Comparison of ENCODE assay signal across 8 cellular contexts in the genomic region with DNA sequence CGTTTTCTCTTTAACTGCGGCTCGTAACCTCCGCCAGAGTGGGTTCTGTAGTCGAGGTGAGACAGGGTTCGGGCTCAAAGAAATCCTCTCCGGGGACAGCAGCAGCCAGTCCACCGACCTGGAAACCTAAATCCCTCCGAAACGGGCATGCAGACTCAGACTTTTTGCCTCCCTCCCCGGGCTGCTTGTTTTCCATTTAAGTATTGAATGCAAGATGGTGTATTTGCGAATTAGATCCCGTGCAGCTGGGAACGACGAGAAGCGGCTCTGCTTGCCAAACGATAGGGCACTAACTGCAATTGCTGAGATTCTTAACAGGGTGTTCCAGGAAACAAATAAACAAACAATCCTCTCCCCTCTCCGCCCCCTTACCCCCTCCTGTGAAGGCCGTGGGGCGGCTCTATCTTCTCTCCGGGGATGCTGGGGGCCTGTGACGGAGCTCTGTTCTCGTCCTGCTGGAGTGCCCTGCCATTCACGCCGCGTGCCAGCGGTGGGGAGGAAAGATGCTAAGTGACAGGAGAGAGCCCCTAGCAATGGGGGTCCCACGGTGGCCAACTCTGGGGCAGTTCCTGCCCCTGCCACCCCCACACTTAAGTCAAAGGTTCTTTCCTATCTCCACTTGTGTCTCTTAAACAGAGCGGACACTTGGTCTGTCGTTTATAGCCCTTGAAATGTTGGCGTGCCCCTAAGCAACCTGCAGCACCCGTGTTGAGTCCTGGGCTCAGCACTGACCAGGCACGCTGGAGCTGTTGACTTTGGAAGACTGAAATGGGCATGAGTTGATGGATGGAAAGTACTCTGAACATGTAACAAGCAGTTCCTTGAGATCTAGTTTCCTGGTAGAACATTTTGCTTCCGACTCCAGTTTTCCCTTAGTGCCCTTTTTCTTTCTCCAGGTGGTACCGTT. TPM values are rescaled to one million over a fixed set of nuclear protein-coding genes. Genes with fewer than 3 reads are reported as not detected.
DNase-seq lines count a peak whose midpoint lies in the region; ATAC-seq, FAIRE-seq and TF ChIP-seq lines count a peak whose summit lies in the region.

No MANE protein-coding gene starts in this region.

- FAIRE-seq in keratinocyte (lab: Jason Lieb, UNC) (no peak), small intestine (lab: Jason Lieb, UNC) (no peak)

- H3K9me3 ChIP-seq in body of pancreas (no peaks in the 10 kb centered on the region), keratinocyte (ENCODE audit: control insufficient read depth, low read depth, low read length) (no peaks in the 10 kb centered on the region), small intestine (ENCODE audit: control insufficient read depth, low read depth) (no peaks in the 10 kb centered on the region)

- H3K9me3 Mint-ChIP-seq in stimulated activated naive CD8-positive, alpha-beta T cell treated with anti-CD3 and anti-CD28 coated beads, Interleukin-15, amount 100 ng/mL, for 72 hours: no peaks in the 10 kb centered on the region

- peak overlapping the region; percentile 95 for H3K4me2 ChIP-seq in KMS-11
- peak overlapping the region; percentile 97 for H3K4me2 ChIP-seq in keratinocyte (ENCODE audit: control insufficient read depth, extremely low read depth, insufficient read depth, low read depth, low read length)

- TF ChIP-seq CTCF in KMS-11 (conservative IDR thresholded peaks at IDR 0.05; ENCODE audit: low read depth, low read length): no peak
- no peak for TF ChIP-seq CTCF in body of pancreas (IDR thresholded peaks at IDR 0.05)
- TF ChIP-seq CTCF in keratinocyte (optimal IDR thresholded peaks at IDR 0.05 in 1 of 3, IDR thresholded peaks at IDR 0.05 in 1 of 3, conservative IDR thresholded peaks at IDR 0.05 in 1 of 3; ENCODE audit: extremely low read depth in 1 of 3, insufficient read depth in 2 of 3, low read length in 3 of 3): no peak

- peaks cover 96% of the 10 kb centered on the region for H3K27me3 Mint-ChIP-seq in stimulated activated naive CD8-positive, alpha-beta T cell treated with anti-CD3 and anti-CD28 coated beads, Interleukin-15, amount 100 ng/mL, for 72 hours

- WGBS in body of pancreas, 2 donors: 10 to 11% methylated on average over 34 to 35 of the region's 35 CpGs
- WGBS in small intestine, 3 donors: 2 to 5% (median 5%) methylated on average over 35 of the region's 35 CpGs

- no peak for TF ChIP-seq POLR2A in body of pancreas (IDR thresholded peaks at IDR 0.05)

- DNase-seq in DMS53 (lab: John Stamatoyannopoulos, UW) (peak; percentile 71), body of pancreas (peak; percentile 52 to 57 (median 54)), keratinocyte (ENCODE audit: low read depth, low spot score) (no peak), small intestine (no peak)
- peak in 1 of 2 donors; percentile 10 for DNase-seq in stimulated activated naive CD8-positive, alpha-beta T cell treated with anti-CD3 and anti-CD28 coated beads, Interleukin-15, amount 100 ng/mL, for 72 hours
- DNase-seq in stimulated activated CD4-positive, alpha-beta T cell treated with anti-CD3 and anti-CD28 coated beads, Interleukin-4, amount 100 ng/mL, for 1 hour: no peak

- H3K27me3 ChIP-seq in KMS-11 (ENCODE audit: insufficient read depth, low read depth) (no peaks in the 10 kb centered on the region), body of pancreas (no peaks in the 10 kb centered on the region), keratinocyte (ENCODE audit: control insufficient read depth, extremely low read depth, insufficient read depth, low read length) (no peaks in the 10 kb centered on the region), small intestine (ENCODE audit: control insufficient read depth in 2 of 2, insufficient read depth in 2 of 2, low read length in 2 of 2) (peaks cover 0 to 8% of the 10 kb centered on the region in 2 donors)

- peaks cover 46% of the 10 kb centered on the region for H3K4me1 Mint-ChIP-seq in stimulated activated naive CD8-positive, alpha-beta T cell treated with anti-CD3 and anti-CD28 coated beads, Interleukin-15, amount 100 ng/mL, for 72 hours

- H3K27ac ChIP-seq in KMS-11: peak overlapping the region; percentile 65
- H3K27ac ChIP-seq in body of pancreas: peak overlapping the region; percentile 87 to 95 (median 92)
- peak overlapping the region; percentile 85 for H3K27ac ChIP-seq in keratinocyte (ENCODE audit: control insufficient read depth, insufficient read depth, low read length)
- peak overlapping the region in 1 of 2 donors; percentile 88 for H3K27ac ChIP-seq in small intestine (ENCODE audit: low read depth in 1 of 2, low read length in 1 of 2)

- H3K9me1 ChIP-seq in keratinocyte (ENCODE audit: control insufficient read depth, extremely low read depth, insufficient read depth, low read length): no peaks in the 10 kb centered on the region

- H3K9ac ChIP-seq in KMS-11 (peak overlapping the region; percentile 67), keratinocyte (ENCODE audit: control insufficient read depth, extremely low read depth, insufficient read depth, low read length) (peak overlapping the region; percentile 77)

- H3K4me3 ChIP-seq in KMS-11 (IDR thresholded peaks at IDR 0.05; ENCODE audit: insufficient read depth, low read depth, low read length) (peak overlapping the region; percentile 77), body of pancreas (peak overlapping the region in 1 of 2 donors; percentile 3), keratinocyte (ENCODE audit: control insufficient read depth in 2 of 3, extremely low read depth in 1 of 3, insufficient read depth in 2 of 3, low read depth in 1 of 3, low read length in 3 of 3) (peak overlapping the region; percentile 42 to 85 (median 74)), small intestine (ENCODE audit: low read depth in 1 of 2, low read length in 2 of 2) (peak overlapping the region in 1 of 2 donors; percentile 67)

- H3K79me2 ChIP-seq in KMS-11 (ENCODE audit: insufficient read depth, low read depth): peaks cover 8% of the 10 kb centered on the region; the same call in 1 of the 2 replicates
- peaks cover 28% of the 10 kb centered on the region for H3K79me2 ChIP-seq in keratinocyte (ENCODE audit: control insufficient read depth, insufficient read depth, low read length)

- dilution Hi-C loops in keratinocyte (cut with MboI; ENCODE audit: extremely low pct_ligation_motif_present, low sequenced_read_pairs): no loop called here

- peak overlapping the region; percentile 66 for H2AFZ ChIP-seq in KMS-11 (ENCODE audit: low read depth)
- peak overlapping the region; percentile 83 for H2AFZ ChIP-seq in keratinocyte (ENCODE audit: control insufficient read depth, low read length)

- H3K36me3 ChIP-seq in KMS-11 (ENCODE audit: insufficient read depth) (no peaks in the 10 kb centered on the region), body of pancreas (replicated peaks in 1 of 2; ENCODE audit: insufficient read depth in 1 of 2, low read depth in 2 of 2) (no peaks in the 10 kb centered on the region), keratinocyte (ENCODE audit: control insufficient read depth in 2 of 2, extremely low read depth in 1 of 2, insufficient read depth in 2 of 2, low read length in 2 of 2) (peaks cover 0 to 3% of the 10 kb centered on the region in 2 experiments), small intestine (ENCODE audit: control insufficient read depth in 2 of 2, insufficient read depth in 2 of 2, low read length in 2 of 2) (no peaks in the 10 kb centered on the region)

- H4K20me1 ChIP-seq in KMS-11 (ENCODE audit: insufficient read depth): no peaks in the 10 kb centered on the region
- no peaks in the 10 kb centered on the region for H4K20me1 ChIP-seq in keratinocyte (ENCODE audit: control insufficient read depth, extremely low read depth, insufficient read depth, low read length)

- H3K4me3 Mint-ChIP-seq in stimulated activated naive CD8-positive, alpha-beta T cell treated with anti-CD3 and anti-CD28 coated beads, Interleukin-15, amount 100 ng/mL, for 72 hours: peak overlapping the region; percentile 81 to 92

- H3K4me1 ChIP-seq in KMS-11 (ENCODE audit: low read depth, poor library complexity, severe bottlenecking): peaks cover 12% of the 10 kb centered on the region
- H3K4me1 ChIP-seq in body of pancreas: peaks cover 26% of the 10 kb centered on the region
- peaks cover 25% of the 10 kb centered on the region for H3K4me1 ChIP-seq in keratinocyte (ENCODE audit: control insufficient read depth, extremely low read depth, insufficient read depth, low read length)
- H3K4me1 ChIP-seq in small intestine (ENCODE audit: control insufficient read depth in 2 of 2, insufficient read depth in 1 of 2, low read depth in 1 of 2, low read length in 1 of 2): peaks cover 2 to 5% of the 10 kb centered on the region in 2 donors

- ATAC-seq in body of pancreas (peak; percentile 3), HG03097 (IDR thresholded peaks at IDR 0.05; ENCODE audit: low FRiP score, unreplicated experiment) (no peak)
- no peak for ATAC-seq in stimulated activated naive CD8-positive, alpha-beta T cell treated with anti-CD3 and anti-CD28 coated beads, Interleukin-15, amount 100 ng/mL, for 72 hours

- intact Hi-C loops in body of pancreas (cut with DNase I): no loop called here

- H3K27ac Mint-ChIP-seq in stimulated activated naive CD8-positive, alpha-beta T cell treated with anti-CD3 and anti-CD28 coated beads, Interleukin-15, amount 100 ng/mL, for 72 hours: peak overlapping the region in 1 of 2 donors; percentile 48

RNA-seq across cellular contexts. Expression of a gene that starts 1.3 kb away (rescaled TPM):
- total RNA-seq in body of pancreas: 10 to 100 TPM; 14.5 to 39.2 TPM
- polyA plus RNA-seq in keratinocyte (13.8 to 49.7 TPM (median 28.7 TPM) in 3 replicates), small intestine (1 to 10 TPM in 2 of 3 donors, under 1 TPM in 1; 0.45 to 4.3 (median 2.2) TPM)
- 2.3 TPM for polyA plus RNA-seq in keratinocyte (2011; ENCODE audit: low read depth)
- 28.2 and 38.5 TPM in 2 replicates for polyA plus RNA-seq in keratinocyte (2011; cell fraction: cytosol; rRNA removed)
- polyA plus RNA-seq in keratinocyte (2011; cell fraction: nucleus; rRNA removed): 40.6 and 41.3 TPM in 2 replicates
- 5.5 and 37.9 TPM in 2 replicates for polyA plus RNA-seq in keratinocyte (2012; ENCODE audit: low replicate concordance)
- 35.9 to 125 TPM (median 43.1 TPM) in 3 replicates for polyA minus RNA-seq in keratinocyte
- 52.4 TPM for polyA minus RNA-seq in keratinocyte (2011; cell fraction: cytosol; rRNA and poly(A)+ RNA removed)
- 36.4 and 48.9 TPM in 2 replicates for polyA minus RNA-seq in keratinocyte (2011; cell fraction: nucleus; rRNA and poly(A)+ RNA removed)

Comparison
In these comparisons a context has a peak if more than half of its experiments do, and no peak if none do; other contexts are left out.
1. DNase-seq: peak in DMS53 (single experiment) and body of pancreas (4 of 4); none in keratinocyte (single experiment), stimulated activated CD4-positive, alpha-beta T cell treated with anti-CD3 and anti-CD28 coated beads, Interleukin-4, amount 100 ng/mL, for 1 hour (single experiment) and small intestine (single experiment).